In the genomic region with DNA sequence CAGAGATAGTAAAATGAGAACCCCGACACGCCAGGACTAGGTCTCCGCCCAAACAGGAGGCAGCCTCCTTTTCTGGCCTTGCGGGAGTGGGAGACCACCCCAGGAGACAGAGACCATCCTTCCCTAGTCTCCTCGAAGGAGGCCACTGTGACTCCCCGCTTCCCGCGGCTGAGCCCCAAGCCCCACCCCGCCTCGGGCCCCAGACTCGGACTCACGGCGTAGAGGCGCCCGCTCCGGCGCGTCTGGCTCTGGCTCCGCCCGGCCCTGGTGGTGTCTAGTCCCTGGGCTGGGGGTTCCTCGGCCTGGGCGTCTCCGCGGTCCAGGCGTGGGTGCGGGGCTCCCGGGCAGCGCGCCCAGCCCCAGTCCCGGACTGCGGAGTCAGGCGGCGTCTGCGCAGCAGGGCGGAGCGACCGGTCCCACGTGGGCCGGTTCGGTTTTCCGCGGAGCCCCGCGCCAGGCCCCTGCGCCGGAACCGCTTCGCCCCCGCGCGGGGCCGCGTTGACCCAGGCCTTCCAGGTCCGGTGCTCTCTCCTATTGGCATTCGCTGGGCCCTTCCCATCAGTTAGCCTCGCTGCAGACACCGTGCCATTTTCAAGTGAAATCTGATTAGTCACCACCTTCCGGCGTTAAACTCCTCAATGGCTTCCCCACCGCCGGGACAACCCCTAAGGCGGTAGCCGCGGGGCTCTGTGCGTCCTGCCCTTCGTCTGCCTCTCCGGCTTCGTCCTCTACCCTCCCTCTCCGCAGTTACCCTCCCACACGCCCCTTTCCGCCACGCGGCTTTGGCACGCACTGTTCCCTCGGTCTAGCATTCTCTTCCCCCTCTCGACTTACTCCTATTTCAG, we compare ENCODE assay signal across 8 cellular contexts.
DNase-seq lines count a peak whose midpoint lies in the region; ATAC-seq lines count a peak whose summit lies in the region.

A gene with protein sequence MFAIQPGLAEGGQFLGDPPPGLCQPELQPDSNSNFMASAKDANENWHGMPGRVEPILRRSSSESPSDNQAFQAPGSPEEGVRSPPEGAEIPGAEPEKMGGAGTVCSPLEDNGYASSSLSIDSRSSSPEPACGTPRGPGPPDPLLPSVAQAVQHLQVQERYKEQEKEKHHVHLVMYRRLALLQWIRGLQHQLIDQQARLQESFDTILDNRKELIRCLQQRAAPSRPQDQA (minus strand): TSS at position 393 of the 845 bp plus-strand sequence. CDS start 2,563 bp downstream, outside the sequence.

- ATAC-seq in GM21786 (IDR thresholded peaks at IDR 0.05; ENCODE audit: unreplicated experiment) (peak; percentile 60), GM18858 (IDR thresholded peaks at IDR 0.05; ENCODE audit: unreplicated experiment) (no peak)

- DNase-seq in DMS79 (lab: John Stamatoyannopoulos, UW): peak; percentile 19
- DNase-seq in NCI-H128 (lab: John Stamatoyannopoulos, UW; ENCODE audit: unreplicated experiment): peak; percentile 10
- peak; percentile 80 for DNase-seq in activated CD4-positive, CD25-positive, alpha-beta regulatory T cell treated with anti-CD3 and anti-CD28 coated beads, Interleukin-2, amount 50 U/mL, for 72 hours
- DNase-seq in central memory CD4-positive, alpha-beta T cell: peak; percentile 64
- peak; percentile 81 for DNase-seq in islet precursor cell
- DNase-seq in stimulated activated CD4-positive, alpha-beta T cell treated with anti-CD3 and anti-CD28 coated beads, Interleukin-15, amount 100 ng/mL, for 1 hour (ENCODE audit: low read depth in 1 of 2, low spot score in 1 of 2): peak; percentile 40 to 67

Comparison
In these comparisons a context has a peak if more than half of its experiments do, and no peak if none do; other contexts are left out.
1. DNase-seq: peak in every context shown above with its lines; median percentile 81 in islet precursor cell; 80 in activated CD4-positive, CD25-positive, alpha-beta regulatory T cell treated with anti-CD3 and anti-CD28 coated beads, Interleukin-2, amount 50 U/mL, for 72 hours; 64 in central memory CD4-positive, alpha-beta T cell; 54 in stimulated activated CD4-positive, alpha-beta T cell treated with anti-CD3 and anti-CD28 coated beads, Interleukin-15, amount 100 ng/mL, for 1 hour; 19 in DMS79; 10 in NCI-H128.